6 cellular contexts compared by ENCODE assay signal in the genomic region with DNA sequence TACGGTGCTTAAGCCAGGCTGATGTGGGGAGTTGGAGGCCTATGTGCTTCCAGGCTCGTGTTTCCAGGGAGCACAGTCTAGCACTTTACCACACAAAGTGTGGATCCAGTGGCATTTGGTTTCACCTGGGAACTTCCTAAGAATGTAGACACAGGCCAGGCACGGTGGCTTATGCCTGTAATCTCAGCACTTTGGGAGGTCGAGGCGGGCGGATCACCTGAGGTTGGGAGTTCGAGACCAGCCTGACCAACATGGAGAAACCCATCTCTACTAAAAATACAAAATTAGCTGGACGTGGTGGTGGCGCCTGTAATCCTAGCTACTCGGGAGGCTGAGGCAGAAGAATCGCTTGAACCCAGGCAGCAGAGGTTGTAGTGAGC. TPM values are rescaled to one million over a fixed set of nuclear protein-coding genes. Genes with fewer than 3 reads are reported as not detected.
A peak's percentile ranks its signal among the peaks of the same experiment; 100 is the strongest.
DNase-seq lines count a peak whose midpoint lies in the region; ATAC-seq and TF ChIP-seq lines count a peak whose summit lies in the region.
"Not testable (repeated sequence)": the region's sequence is repeated elsewhere in the genome, so short reads cannot be mapped to it uniquely, and the experiment has no call there.

No MANE protein-coding gene starts in this region.

- H3K27me3 Mint-ChIP-seq in CD4-positive, alpha-beta memory T cell; T-helper 17 cell; activated T-helper 1 cell treated with anti-CD3 and anti-CD28 coated beads, Interleukin-12 subunit alpha, Interleukin-12 subunit beta, Interleukin-2, Interleukin-4 antibody, amounts not matched to agents 30 ng/mL and 10 ng/mL and 1 ng/mL, durations not matched to agents 14 hours and 24 hours and 36 hours (ENCODE audit: insufficient read depth); memory B cell; stimulated activated naive CD8-positive, alpha-beta T cell treated with anti-CD3 and anti-CD28 coated beads, Interleukin-15, Interleukin-2, amounts not matched to agents 100 ng/mL and 50 ng/mL, for 24 hours: not testable (repeated sequence)

- peaks cover 56% of the 10 kb centered on the region for H3K36me3 ChIP-seq in CD4-positive, alpha-beta memory T cell (ENCODE audit: insufficient read depth, low read length)
- peaks cover 0 to 12% of the 10 kb centered on the region in 2 donors for H3K36me3 ChIP-seq in body of pancreas (replicated peaks in 1 of 2; ENCODE audit: insufficient read depth in 1 of 2, low read depth in 2 of 2)

- peaks cover 81 to 94% of the 10 kb centered on the region in 2 donors for H3K36me3 Mint-ChIP-seq in CD4-positive, alpha-beta memory T cell
- H3K36me3 Mint-ChIP-seq in T-helper 17 cell (ENCODE audit: low read depth) (peaks cover 31% of the 10 kb centered on the region), memory B cell (peaks cover 46% of the 10 kb centered on the region)
- peaks cover 75% of the 10 kb centered on the region for H3K36me3 Mint-ChIP-seq in activated T-helper 1 cell treated with anti-CD3 and anti-CD28 coated beads, Interleukin-12 subunit alpha, Interleukin-12 subunit beta, Interleukin-2, Interleukin-4 antibody, amounts not matched to agents 30 ng/mL and 10 ng/mL and 1 ng/mL, durations not matched to agents 14 hours and 24 hours and 36 hours (ENCODE audit: low read depth)
- H3K36me3 Mint-ChIP-seq in stimulated activated naive CD8-positive, alpha-beta T cell treated with anti-CD3 and anti-CD28 coated beads, Interleukin-15, Interleukin-2, amounts not matched to agents 100 ng/mL and 50 ng/mL, for 24 hours (ENCODE audit: low read depth), result peaks cover 79% of the 10 kb centered on the region

- DNase-seq in CD4-positive, alpha-beta memory T cell; T-helper 17 cell; activated T-helper 1 cell treated with anti-CD3 and anti-CD28 coated beads, Interleukin-12 subunit alpha, Interleukin-12 subunit beta, Interleukin-2, Interleukin-4 antibody, amounts not matched to agents 30 ng/mL and 10 ng/mL and 1 ng/mL, durations not matched to agents 14 hours and 24 hours and 36 hours (ENCODE audit: low spot score); body of pancreas; memory B cell (ENCODE audit: low spot score in 2 of 2): not testable (repeated sequence)

- CTCF ChIA-PET in CD4-positive, alpha-beta memory T cell (lab: Charles Lee; ENCODE audit: partially characterized antibody), result interaction anchor here (0.9 to 5.5 kb wide), 5 partner anchors 11 to 227 kb away, joined by 3 to 28 read pairs (median 4); no protein-coding TSS in a partner anchor

- peak overlapping the region; percentile 79 to 100 (median 93) for H3K27ac Mint-ChIP-seq in CD4-positive, alpha-beta memory T cell
- H3K27ac Mint-ChIP-seq in T-helper 17 cell, result peak overlapping the region; percentile 99
- H3K27ac Mint-ChIP-seq in activated T-helper 1 cell treated with anti-CD3 and anti-CD28 coated beads, Interleukin-12 subunit alpha, Interleukin-12 subunit beta, Interleukin-2, Interleukin-4 antibody, amounts not matched to agents 30 ng/mL and 10 ng/mL and 1 ng/mL, durations not matched to agents 14 hours and 24 hours and 36 hours; memory B cell: not testable (repeated sequence)
- peak overlapping the region; percentile 68 for H3K27ac Mint-ChIP-seq in stimulated activated naive CD8-positive, alpha-beta T cell treated with anti-CD3 and anti-CD28 coated beads, Interleukin-15, Interleukin-2, amounts not matched to agents 100 ng/mL and 50 ng/mL, for 24 hours

- 89 to 98% methylated on average over 5 to 11 of the region's 11 CpGs for WGBS in body of pancreas, 2 donors

- H3K4me3 Mint-ChIP-seq in CD4-positive, alpha-beta memory T cell, result peak overlapping the region; percentile 92 to 100 (median 98)
- H3K4me3 Mint-ChIP-seq in T-helper 17 cell (peak overlapping the region; percentile 99), memory B cell (peak overlapping the region; percentile 50)
- H3K4me3 Mint-ChIP-seq in activated T-helper 1 cell treated with anti-CD3 and anti-CD28 coated beads, Interleukin-12 subunit alpha, Interleukin-12 subunit beta, Interleukin-2, Interleukin-4 antibody, amounts not matched to agents 30 ng/mL and 10 ng/mL and 1 ng/mL, durations not matched to agents 14 hours and 24 hours and 36 hours, result peak overlapping the region; percentile 95
- peak overlapping the region; percentile 98 for H3K4me3 Mint-ChIP-seq in stimulated activated naive CD8-positive, alpha-beta T cell treated with anti-CD3 and anti-CD28 coated beads, Interleukin-15, Interleukin-2, amounts not matched to agents 100 ng/mL and 50 ng/mL, for 24 hours

- POLR2A ChIA-PET in CD4-positive, alpha-beta memory T cell (lab: Charles Lee; ENCODE audit: partially characterized antibody), result interaction anchor here (1.7 to 12.9 kb wide), 3 partner anchors 11 to 216 kb away, joined by 3 to 268 read pairs (median 240); a partner anchor contains a TSS

- not testable (repeated sequence) for TF ChIP-seq CTCF in body of pancreas (IDR thresholded peaks at IDR 0.05)

- not testable (repeated sequence) for H3K4me3 ChIP-seq in CD4-positive, alpha-beta memory T cell (ENCODE audit: low read length in 2 of 2); body of pancreas

- intact Hi-C loops in CD4-positive, alpha-beta memory T cell (cut with micrococcal nuclease), result loop anchor here (10.0 kb wide), 1 partner anchor 291 kb away; a partner anchor contains a TSS
- intact Hi-C loops in activated T-helper 1 cell treated with anti-CD3 and anti-CD28 coated beads, Interleukin-12 subunit alpha, Interleukin-12 subunit beta, Interleukin-2, Interleukin-4 antibody, amounts not matched to agents 30 ng/mL and 10 ng/mL and 1 ng/mL, durations not matched to agents 14 hours and 24 hours and 36 hours (cut with micrococcal nuclease); body of pancreas (cut with DNase I): not testable (repeated sequence)

- peaks cover 78% of the 10 kb centered on the region for H3K4me1 ChIP-seq in CD4-positive, alpha-beta memory T cell (ENCODE audit: insufficient read depth, low read length)
- H3K4me1 ChIP-seq in body of pancreas, result peaks cover 50% of the 10 kb centered on the region

- not testable (repeated sequence) for ATAC-seq in T-helper 17 cell; body of pancreas; memory B cell (ENCODE audit: low read depth)

- H3K9me3 Mint-ChIP-seq in CD4-positive, alpha-beta memory T cell; activated T-helper 1 cell treated with anti-CD3 and anti-CD28 coated beads, Interleukin-12 subunit alpha, Interleukin-12 subunit beta, Interleukin-2, Interleukin-4 antibody, amounts not matched to agents 30 ng/mL and 10 ng/mL and 1 ng/mL, durations not matched to agents 14 hours and 24 hours and 36 hours; memory B cell; stimulated activated naive CD8-positive, alpha-beta T cell treated with anti-CD3 and anti-CD28 coated beads, Interleukin-15, Interleukin-2, amounts not matched to agents 100 ng/mL and 50 ng/mL, for 24 hours: not testable (repeated sequence)

- not testable (repeated sequence) for TF ChIP-seq POLR2A in body of pancreas (IDR thresholded peaks at IDR 0.05)

- not testable (repeated sequence) for H3K9me3 ChIP-seq in CD4-positive, alpha-beta memory T cell (ENCODE audit: control insufficient read depth in 1 of 2, low read length in 2 of 2); T-helper 17 cell (ENCODE audit: control insufficient read depth, low read length, poor library complexity, severe bottlenecking); body of pancreas

- H3K27me3 ChIP-seq in CD4-positive, alpha-beta memory T cell (ENCODE audit: insufficient read depth, low read length); body of pancreas: not testable (repeated sequence)

- H3K27ac ChIP-seq in CD4-positive, alpha-beta memory T cell (ENCODE audit: low read depth, low read length), result peak overlapping the region; percentile 98
- H3K27ac ChIP-seq in body of pancreas, result peak overlapping the region in 3 of 4 donors; percentile 59 to 98 (median 93)

- H3K4me1 Mint-ChIP-seq in CD4-positive, alpha-beta memory T cell, result peaks cover 53 to 99% (median 66%) of the 10 kb centered on the region in 4 donors
- H3K4me1 Mint-ChIP-seq in T-helper 17 cell (peaks cover 72% of the 10 kb centered on the region), memory B cell (peaks cover 61% of the 10 kb centered on the region)
- peaks cover 66% of the 10 kb centered on the region for H3K4me1 Mint-ChIP-seq in activated T-helper 1 cell treated with anti-CD3 and anti-CD28 coated beads, Interleukin-12 subunit alpha, Interleukin-12 subunit beta, Interleukin-2, Interleukin-4 antibody, amounts not matched to agents 30 ng/mL and 10 ng/mL and 1 ng/mL, durations not matched to agents 14 hours and 24 hours and 36 hours (ENCODE audit: low read depth)
- peaks cover 69% of the 10 kb centered on the region for H3K4me1 Mint-ChIP-seq in stimulated activated naive CD8-positive, alpha-beta T cell treated with anti-CD3 and anti-CD28 coated beads, Interleukin-15, Interleukin-2, amounts not matched to agents 100 ng/mL and 50 ng/mL, for 24 hours (ENCODE audit: low read depth)

RNA-seq across cellular contexts. Expression of a gene that starts 3.8 kb away (rescaled TPM):
- 100 to 1,000 TPM; 188 to 195 TPM for total RNA-seq in CD4-positive, alpha-beta memory T cell
- 10 to 100 TPM; 29.8 to 54.7 TPM for polyA plus RNA-seq in CD4-positive, alpha-beta memory T cell
- total RNA-seq in T-helper 17 cell (100 to 1,000 TPM; 122 to 125 TPM), body of pancreas (10 to 100 TPM; 69.9 to 75.2 TPM)
- total RNA-seq in activated T-helper 1 cell treated with anti-CD3 and anti-CD28 coated beads, Interleukin-12 subunit alpha, Interleukin-12 subunit beta, Interleukin-2, Interleukin-4 antibody, amounts not matched to agents 30 ng/mL and 10 ng/mL and 1 ng/mL, durations not matched to agents 14 hours and 24 hours and 36 hours, result 102 and 104 TPM in 2 replicates

RNA-seq across cellular contexts. Expression of a gene that starts 30.4 kb away (rescaled TPM):
- 10 to 100 TPM; 33.0 to 33.4 TPM for total RNA-seq in CD4-positive, alpha-beta memory T cell
- polyA plus RNA-seq in CD4-positive, alpha-beta memory T cell, result 10 to 100 TPM; 20.8 to 24.3 TPM
- 10 to 100 TPM; 30.3 to 35.9 TPM for total RNA-seq in T-helper 17 cell
- 23.4 and 25.9 TPM in 2 replicates for total RNA-seq in activated T-helper 1 cell treated with anti-CD3 and anti-CD28 coated beads, Interleukin-12 subunit alpha, Interleukin-12 subunit beta, Interleukin-2, Interleukin-4 antibody, amounts not matched to agents 30 ng/mL and 10 ng/mL and 1 ng/mL, durations not matched to agents 14 hours and 24 hours and 36 hours
- total RNA-seq in body of pancreas, result 10 to 100 TPM; 68.5 to 98.6 TPM

RNA-seq across cellular contexts. Expression of a gene that starts 30.6 kb away (rescaled TPM):
- total RNA-seq in CD4-positive, alpha-beta memory T cell, result 10 to 100 TPM; 29.8 to 33.2 TPM
- polyA plus RNA-seq in CD4-positive, alpha-beta memory T cell, result 10 to 100 TPM; 10.1 to 11.2 TPM
- total RNA-seq in T-helper 17 cell, result 10 to 100 TPM; 20.0 to 23.2 TPM
- total RNA-seq in activated T-helper 1 cell treated with anti-CD3 and anti-CD28 coated beads, Interleukin-12 subunit alpha, Interleukin-12 subunit beta, Interleukin-2, Interleukin-4 antibody, amounts not matched to agents 30 ng/mL and 10 ng/mL and 1 ng/mL, durations not matched to agents 14 hours and 24 hours and 36 hours, result 13.8 and 15.9 TPM in 2 replicates
- 10 to 100 TPM; 16.9 to 18.5 TPM for total RNA-seq in body of pancreas
